In the genomic region with DNA sequence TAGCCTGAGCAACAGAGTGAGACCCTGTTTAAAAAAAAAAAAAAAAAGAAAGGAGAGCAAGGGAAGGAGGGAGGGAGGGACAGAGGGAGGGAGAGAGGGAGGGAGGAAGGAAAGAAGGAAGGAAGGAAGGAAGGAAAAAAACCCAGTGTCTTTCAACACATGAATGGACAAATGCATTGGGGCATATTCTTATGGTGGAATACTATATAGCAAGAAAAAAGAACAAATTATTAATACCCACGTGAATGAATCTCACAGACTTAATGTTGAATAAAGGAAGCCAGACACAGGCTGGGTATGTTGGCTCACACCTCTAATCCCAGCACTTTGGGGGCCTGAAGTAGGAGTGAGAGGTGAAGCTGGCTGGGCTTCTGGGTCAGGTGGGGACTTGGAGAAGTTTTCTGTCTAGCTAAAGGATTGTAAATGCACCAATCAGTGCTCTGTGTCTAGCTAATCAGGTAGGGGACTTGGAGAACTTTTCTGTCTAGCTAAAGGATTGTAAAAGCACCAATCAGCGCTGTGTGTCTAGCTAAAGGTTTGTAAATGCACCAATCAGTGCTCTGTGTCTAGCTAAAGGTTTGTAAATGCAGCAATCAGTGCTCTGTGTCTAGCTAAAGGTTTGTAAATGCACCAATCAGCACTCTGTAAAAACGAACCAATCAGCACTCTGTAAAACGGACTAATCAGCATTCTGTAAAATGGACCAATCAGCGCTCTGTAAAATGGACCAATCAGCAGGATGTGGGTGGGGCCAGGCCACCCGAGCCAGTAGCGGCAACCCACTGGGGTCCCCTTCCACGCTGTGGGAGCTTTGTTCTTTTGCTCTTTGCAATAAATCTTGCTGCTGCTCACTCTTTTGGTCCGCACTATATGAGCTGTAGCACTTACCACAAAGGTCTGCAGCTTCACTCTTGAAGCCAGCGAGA, we compare ENCODE assay signal across 8 cellular contexts. TPM values are rescaled to one million over a fixed set of nuclear protein-coding genes. Genes with fewer than 3 reads are reported as not detected.
A peak's percentile ranks its signal among the peaks of the same experiment; 100 is the strongest.
DNase-seq lines count a peak whose midpoint lies in the region; ATAC-seq and TF ChIP-seq lines count a peak whose summit lies in the region.
"Not testable (repeated sequence)": the region's sequence is repeated elsewhere in the genome, so short reads cannot be mapped to it uniquely, and the experiment has no call there.

No MANE protein-coding gene starts in this region.

- H3K9me1 ChIP-seq in IMR-90 (ENCODE audit: insufficient read depth, low read length) = not testable (repeated sequence)

- not testable (repeated sequence) for H3K27me3 Mint-ChIP-seq in activated CD4-positive, alpha-beta T cell treated with anti-CD3 and anti-CD28 coated beads for 36 hours

- not testable (repeated sequence) for H3K9ac ChIP-seq in IMR-90 (ENCODE audit: low read depth, low read length)

- H3K9me3 ChIP-seq in IMR-90 (ENCODE audit: control insufficient read depth, insufficient read depth, low read length); SJCRH30 (replicated peaks): not testable (repeated sequence)

- H3K79me1 ChIP-seq in IMR-90 (ENCODE audit: low read depth in 1 of 2, low read length in 2 of 2) = not testable (repeated sequence)

- peak overlapping the region; percentile 42; the same call in 1 of the 2 replicates for H3K27ac ChIP-seq in 22Rv1
- H3K27ac ChIP-seq in IMR-90 (ENCODE audit: insufficient read depth, low read length); SJCRH30: not testable (repeated sequence)

- H2BK5ac ChIP-seq in IMR-90 (ENCODE audit: low read depth, low read length, poor library complexity, severe bottlenecking) = not testable (repeated sequence)

- not testable (repeated sequence) for H3K36me3 ChIP-seq in IMR-90 (ENCODE audit: control insufficient read depth, insufficient read depth, low read length); SJCRH30

- H2AK5ac ChIP-seq in IMR-90 (ENCODE audit: low read depth, low read length) = not testable (repeated sequence)

- not testable (repeated sequence) for TF ChIP-seq CTCF in 22Rv1 (IDR thresholded peaks at IDR 0.05); IMR-90 (conservative IDR thresholded peaks at IDR 0.05; ENCODE audit: low read depth, low read length)

- not testable (repeated sequence) for H3K18ac ChIP-seq in IMR-90 (ENCODE audit: low read depth, low read length)

- not testable (repeated sequence) for TF ChIP-seq RAD21 in IMR-90 (IDR thresholded peaks at IDR 0.05; ENCODE audit: low read length)

- not testable (repeated sequence) for H3K27me3 ChIP-seq in IMR-90 (ENCODE audit: control insufficient read depth, insufficient read depth, low read length); SJCRH30

- dilution Hi-C loops in IMR-90 (cut with HindIII; ENCODE audit: low sequenced_read_pairs, unreplicated experiment) = not testable (repeated sequence)

- H3K4me2 ChIP-seq in IMR-90 (ENCODE audit: low read depth, low read length) = not testable (repeated sequence)

- WGBS in IMR-90 (ENCODE audit: extremely low coverage in 2 of 2, insufficient read length in 1 of 2), 2 experiments = 78% methylated on average over 6 of the region's 10 CpGs; no CpG with 5 or more reads in 1 of the 2 experiments

- H3K56ac ChIP-seq in IMR-90 (ENCODE audit: extremely low read depth, insufficient read depth, low read length) = not testable (repeated sequence)

- not testable (repeated sequence) for ATAC-seq in IMR-90 (ENCODE audit: low read depth)
- ATAC-seq in activated CD4-positive, alpha-beta T cell treated with anti-CD3 and anti-CD28 coated beads for 36 hours = peak; percentile 60

- BruUV-seq in IMR-90 (replicated peaks; lab: Mats Ljungman, UMichigan) = not testable (repeated sequence)

- H3K36me3 Mint-ChIP-seq in activated CD4-positive, alpha-beta T cell treated with anti-CD3 and anti-CD28 coated beads for 36 hours (ENCODE audit: low read depth) = not testable (repeated sequence)

- CTCF ChIA-PET in IMR-90 (lab: Yijun Ruan, JAX) = not testable (repeated sequence)
- CTCF ChIA-PET in activated CD4-positive, alpha-beta T cell treated with anti-CD3 and anti-CD28 coated beads for 36 hours (lab: Charles Lee) = interaction anchor here (0.9 to 2.7 kb wide), 10 partner anchors 8 to 172 kb away, joined by 3 to 9 read pairs (median 4); partner anchors contain the start of gene WIPF2

- H2AFZ ChIP-seq in IMR-90 (replicated peaks; ENCODE audit: low read length, poor library complexity) = not testable (repeated sequence)

- not testable (repeated sequence) for H4K8ac ChIP-seq in IMR-90 (ENCODE audit: low read depth in 2 of 2, low read length in 2 of 2)

- not testable (repeated sequence) for H3K23ac ChIP-seq in IMR-90 (ENCODE audit: low read depth, low read length)

- TF ChIP-seq POLR2A in IMR-90 (IDR thresholded peaks at IDR 0.05; ENCODE audit: low read depth, low read length); erythroblast (IDR thresholded peaks at IDR 0.05; ENCODE audit: low read length): not testable (repeated sequence)

- not testable (repeated sequence) for H2BK20ac ChIP-seq in IMR-90 (ENCODE audit: low read depth, low read length)

- H4K20me1 ChIP-seq in IMR-90 (ENCODE audit: insufficient read depth, low read length) = not testable (repeated sequence)

- not testable (repeated sequence) for H4K91ac ChIP-seq in IMR-90 (ENCODE audit: insufficient read depth, low read depth, low read length)

- H3K4me1 Mint-ChIP-seq in activated CD4-positive, alpha-beta T cell treated with anti-CD3 and anti-CD28 coated beads for 36 hours = not testable (repeated sequence)

- H3K4me1 ChIP-seq in IMR-90 (ENCODE audit: control insufficient read depth, insufficient read depth, low read length) = not testable (repeated sequence)
- H3K4me1 ChIP-seq in SJCRH30 = peaks cover 12% of the 10 kb centered on the region

- H2BK15ac ChIP-seq in IMR-90 (ENCODE audit: low read depth, low read length) = not testable (repeated sequence)

- not testable (repeated sequence) for DNase-seq in IMR-90
- DNase-seq in SJCRH30 (peak; percentile 22 to 46), erythroblast (lab: John Stamatoyannopoulos, UW) (peak; percentile 20 to 34)
- DNase-seq in activated CD4-positive, alpha-beta T cell treated with anti-CD3 and anti-CD28 coated beads for 36 hours = peak; percentile 51
- peak; percentile 35 for DNase-seq in activated T-cell treated with anti-CD3 and anti-CD28 coated beads, Interleukin-2, amount 50 U/mL, for 1 hour
- peak; percentile 27 for DNase-seq in activated naive CD4-positive, alpha-beta T cell treated with anti-CD3 and anti-CD28 coated beads, Interleukin-2, amount 50 U/mL, for 16 hours
- DNase-seq in stimulated activated naive CD4-positive, alpha-beta T cell (lab: John Stamatoyannopoulos, UW) = peak in 5 of 6 experiments; percentile 13 to 32 (median 20)

- H3K4me3 Mint-ChIP-seq in activated CD4-positive, alpha-beta T cell treated with anti-CD3 and anti-CD28 coated beads for 36 hours = peak overlapping the region; percentile 43

- H3K9me3 Mint-ChIP-seq in activated CD4-positive, alpha-beta T cell treated with anti-CD3 and anti-CD28 coated beads for 36 hours (ENCODE audit: low read depth) = not testable (repeated sequence)

- POLR2A ChIA-PET in IMR-90 (lab: Charles Lee; ENCODE audit: unreplicated experiment) = not testable (repeated sequence)
- POLR2A ChIA-PET in activated CD4-positive, alpha-beta T cell treated with anti-CD3 and anti-CD28 coated beads for 36 hours (lab: Charles Lee) = interaction anchor here (0.6 to 0.9 kb wide), 3 partner anchors 64 to 90 kb away, joined by 3 to 8 read pairs (median 3); no protein-coding TSS in a partner anchor

- not testable (repeated sequence) for H2BK120ac ChIP-seq in IMR-90 (ENCODE audit: low read depth, low read length)

- intact Hi-C loops in IMR-90 (cut with micrococcal nuclease); activated CD4-positive, alpha-beta T cell treated with anti-CD3 and anti-CD28 coated beads for 36 hours (cut with DNase I, micrococcal nuclease): not testable (repeated sequence)

- not testable (repeated sequence) for H3K14ac ChIP-seq in IMR-90 (replicated peaks; ENCODE audit: low read depth, low read length)

- not testable (repeated sequence) for H2AK9ac ChIP-seq in IMR-90 (replicated peaks; ENCODE audit: low read depth, low read length, poor library complexity)

- H3K4me3 ChIP-seq in IMR-90 (ENCODE audit: insufficient read depth, low read depth, low read length); SJCRH30: not testable (repeated sequence)

- in situ Hi-C loops in IMR-90 (cut with MboI; ENCODE audit: low sequenced_read_pairs) = not testable (repeated sequence)

- H3K27ac Mint-ChIP-seq in activated CD4-positive, alpha-beta T cell treated with anti-CD3 and anti-CD28 coated beads for 36 hours = not testable (repeated sequence)

- H4K5ac ChIP-seq in IMR-90 (ENCODE audit: low read depth, low read length) = not testable (repeated sequence)

- H3K4ac ChIP-seq in IMR-90 (ENCODE audit: low read depth, low read length) = not testable (repeated sequence)

TF ChIP-seq in IMR-90, 13 proteins besides CTCF, POLR2A, EP300 and RAD21:
- peak; percentile 38; the same call in 1 of the 2 replicates for TF ChIP-seq MAFK (IDR thresholded peaks at IDR 0.05; ENCODE audit: low read depth, low read length)

RNA-seq across cellular contexts. Expression of gene RAPGEFL1, which starts 20.5 kb away (rescaled TPM):
- 0.28 and 0.54 TPM in 2 replicates for total RNA-seq in IMR-90 (2012; rRNA removed)
- polyA plus RNA-seq in IMR-90 (2012; rRNA removed) = 5.6 and 6.3 TPM in 2 replicates
- polyA plus RNA-seq in IMR-90 (2012; cell fraction: cytosol; rRNA removed) = 2.3 and 2.8 TPM in 2 replicates
- 39.7 and 48.9 TPM in 2 replicates for polyA plus RNA-seq in IMR-90 (2012; cell fraction: nucleus; rRNA removed; ENCODE audit: low replicate concordance)
- total RNA-seq in SJCRH30 (2014; rRNA removed; shearing (Covaris generic)) = 1.6 and 2.7 TPM in 2 replicates
- total RNA-seq in activated CD4-positive, alpha-beta T cell treated with anti-CD3 and anti-CD28 coated beads for 36 hours = 1 to 10 TPM; 5.1 to 6.2 TPM

RNA-seq across cellular contexts. Expression of gene WIPF2, which starts 21.3 kb away (rescaled TPM):
- 2.0 and 2.8 TPM in 2 replicates for total RNA-seq in IMR-90 (2012; rRNA removed)
- polyA plus RNA-seq in IMR-90 (2012; rRNA removed) = 8.9 and 10.4 TPM in 2 replicates
- polyA plus RNA-seq in IMR-90 (2012; cell fraction: cytosol; rRNA removed) = 4.5 and 5.4 TPM in 2 replicates
- 9.3 and 12.3 TPM in 2 replicates for polyA plus RNA-seq in IMR-90 (2012; cell fraction: nucleus; rRNA removed; ENCODE audit: low replicate concordance)
- 8.3 and 9.0 TPM in 2 replicates for total RNA-seq in SJCRH30 (2014; rRNA removed; shearing (Covaris generic))
- total RNA-seq in activated CD4-positive, alpha-beta T cell treated with anti-CD3 and anti-CD28 coated beads for 36 hours = 10 to 100 TPM; 18.4 to 23.6 TPM

RNA-seq across cellular contexts. Expression of gene CASC3, which starts 57.5 kb away (rescaled TPM):
- 24.4 and 25.1 TPM in 2 replicates for total RNA-seq in IMR-90 (2012; rRNA removed)
- 36.2 and 38.9 TPM in 2 replicates for polyA plus RNA-seq in IMR-90 (2012; rRNA removed)
- 15.9 and 19.2 TPM in 2 replicates for polyA plus RNA-seq in IMR-90 (2012; cell fraction: cytosol; rRNA removed)
- polyA plus RNA-seq in IMR-90 (2012; cell fraction: nucleus; rRNA removed; ENCODE audit: low replicate concordance) = 83.7 and 153 TPM in 2 replicates
- total RNA-seq in SJCRH30 (2014; rRNA removed; shearing (Covaris generic)) = 53.8 and 58.5 TPM in 2 replicates
- 100 to 1,000 TPM in 1 of 2 experiments, 10 to 100 TPM in 1; 88.3 to 104 TPM for total RNA-seq in activated CD4-positive, alpha-beta T cell treated with anti-CD3 and anti-CD28 coated beads for 36 hours
